2 cellular contexts compared by ENCODE assay signal in the genomic region with DNA sequence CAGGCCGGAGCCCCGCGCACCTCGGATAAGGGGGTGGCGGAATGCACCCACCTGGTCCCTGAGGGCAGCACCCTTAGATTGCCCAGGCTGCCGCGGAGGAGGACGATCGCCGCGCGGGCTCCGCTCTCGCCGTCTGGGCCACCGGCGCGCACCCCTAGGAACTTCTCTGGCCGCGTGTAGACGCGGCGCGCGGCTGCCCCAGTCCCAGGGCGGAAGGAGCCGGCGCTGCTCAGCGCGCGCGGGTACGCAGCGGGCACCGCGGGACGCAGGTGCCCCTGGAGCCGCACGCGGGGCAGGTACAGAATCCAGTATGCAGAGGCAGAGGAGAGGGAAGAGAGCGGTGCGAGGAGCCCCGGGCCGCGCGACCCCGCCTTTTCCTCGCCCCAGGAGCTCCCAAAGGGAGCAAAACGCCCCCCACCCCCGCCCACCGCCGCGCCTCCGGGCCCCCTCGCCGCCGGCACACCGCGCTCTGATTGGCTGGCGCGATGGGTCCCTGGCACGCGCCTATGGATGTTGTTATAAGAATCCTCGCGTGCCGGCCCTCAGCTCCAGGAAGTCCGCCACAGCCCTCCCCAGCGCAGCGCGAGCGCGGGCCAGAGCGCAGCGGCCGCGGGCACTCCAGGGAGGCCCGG.
TF ChIP-seq lines count a peak whose summit lies in the region.

A gene with protein sequence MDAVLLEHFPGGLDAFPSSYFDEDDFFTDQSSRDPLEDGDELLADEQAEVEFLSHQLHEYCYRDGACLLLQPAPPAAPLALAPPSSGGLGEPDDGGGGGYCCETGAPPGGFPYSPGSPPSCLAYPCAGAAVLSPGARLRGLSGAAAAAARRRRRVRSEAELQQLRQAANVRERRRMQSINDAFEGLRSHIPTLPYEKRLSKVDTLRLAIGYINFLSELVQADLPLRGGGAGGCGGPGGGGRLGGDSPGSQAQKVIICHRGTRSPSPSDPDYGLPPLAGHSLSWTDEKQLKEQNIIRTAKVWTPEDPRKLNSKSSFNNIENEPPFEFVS (plus strand): TSS at position 549 of the 632 bp plus-strand sequence. CDS start 219 bp downstream, outside the sequence.

TF ChIP-seq in H1, 55 proteins besides CTCF, POLR2A, EP300 and RAD21 (continues in another document):
- TF ChIP-seq KDM1A (IDR thresholded peaks at IDR 0.05; ENCODE audit: borderline replicate concordance, low read length) (no peak), KDM4A (IDR thresholded peaks at IDR 0.05; ENCODE audit: low read depth, low read length, severe bottlenecking) (peak; percentile 27), GTF2F1 (IDR thresholded peaks at IDR 0.05; ENCODE audit: borderline replicate concordance, low read depth, low read length) (no peak), EZH2 (IDR thresholded peaks at IDR 0.05; ENCODE audit: low read depth, low read length, severe bottlenecking) (peak; percentile 93), SIN3A (conservative IDR thresholded peaks at IDR 0.05 in 1 of 2, IDR thresholded peaks at IDR 0.05 in 1 of 2; ENCODE audit: low read depth in 1 of 2, low read length in 2 of 2) (no peak), BCL11A (IDR thresholded peaks at IDR 0.05; ENCODE audit: low read depth in 2 of 2, low read length in 2 of 2) (no peak), TEAD4 (IDR thresholded peaks at IDR 0.05; ENCODE audit: low read depth, low read length) (no peak), NRF1 (IDR thresholded peaks at IDR 0.05; ENCODE audit: low read depth, low read length) (no peak), CBX8 (IDR thresholded peaks at IDR 0.05; ENCODE audit: borderline replicate concordance, low read depth, low read length) (no peak), KDM5A (IDR thresholded peaks at IDR 0.05; ENCODE audit: low read length) (no peak), TBP (IDR thresholded peaks at IDR 0.05; ENCODE audit: low read depth, low read length) (no peak), SAP30 (IDR thresholded peaks at IDR 0.05; ENCODE audit: insufficient read depth, insufficient replicate concordance, low read length) (no peak)
- TF ChIP-seq, protein P1, sequence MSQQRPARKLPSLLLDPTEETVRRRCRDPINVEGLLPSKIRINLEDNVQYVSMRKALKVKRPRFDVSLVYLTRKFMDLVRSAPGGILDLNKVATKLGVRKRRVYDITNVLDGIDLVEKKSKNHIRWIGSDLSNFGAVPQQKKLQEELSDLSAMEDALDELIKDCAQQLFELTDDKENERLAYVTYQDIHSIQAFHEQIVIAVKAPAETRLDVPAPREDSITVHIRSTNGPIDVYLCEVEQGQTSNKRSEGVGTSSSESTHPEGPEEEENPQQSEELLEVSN (IDR thresholded peaks at IDR 0.05) = peak; percentile 44
- TF ChIP-seq, protein P2, sequence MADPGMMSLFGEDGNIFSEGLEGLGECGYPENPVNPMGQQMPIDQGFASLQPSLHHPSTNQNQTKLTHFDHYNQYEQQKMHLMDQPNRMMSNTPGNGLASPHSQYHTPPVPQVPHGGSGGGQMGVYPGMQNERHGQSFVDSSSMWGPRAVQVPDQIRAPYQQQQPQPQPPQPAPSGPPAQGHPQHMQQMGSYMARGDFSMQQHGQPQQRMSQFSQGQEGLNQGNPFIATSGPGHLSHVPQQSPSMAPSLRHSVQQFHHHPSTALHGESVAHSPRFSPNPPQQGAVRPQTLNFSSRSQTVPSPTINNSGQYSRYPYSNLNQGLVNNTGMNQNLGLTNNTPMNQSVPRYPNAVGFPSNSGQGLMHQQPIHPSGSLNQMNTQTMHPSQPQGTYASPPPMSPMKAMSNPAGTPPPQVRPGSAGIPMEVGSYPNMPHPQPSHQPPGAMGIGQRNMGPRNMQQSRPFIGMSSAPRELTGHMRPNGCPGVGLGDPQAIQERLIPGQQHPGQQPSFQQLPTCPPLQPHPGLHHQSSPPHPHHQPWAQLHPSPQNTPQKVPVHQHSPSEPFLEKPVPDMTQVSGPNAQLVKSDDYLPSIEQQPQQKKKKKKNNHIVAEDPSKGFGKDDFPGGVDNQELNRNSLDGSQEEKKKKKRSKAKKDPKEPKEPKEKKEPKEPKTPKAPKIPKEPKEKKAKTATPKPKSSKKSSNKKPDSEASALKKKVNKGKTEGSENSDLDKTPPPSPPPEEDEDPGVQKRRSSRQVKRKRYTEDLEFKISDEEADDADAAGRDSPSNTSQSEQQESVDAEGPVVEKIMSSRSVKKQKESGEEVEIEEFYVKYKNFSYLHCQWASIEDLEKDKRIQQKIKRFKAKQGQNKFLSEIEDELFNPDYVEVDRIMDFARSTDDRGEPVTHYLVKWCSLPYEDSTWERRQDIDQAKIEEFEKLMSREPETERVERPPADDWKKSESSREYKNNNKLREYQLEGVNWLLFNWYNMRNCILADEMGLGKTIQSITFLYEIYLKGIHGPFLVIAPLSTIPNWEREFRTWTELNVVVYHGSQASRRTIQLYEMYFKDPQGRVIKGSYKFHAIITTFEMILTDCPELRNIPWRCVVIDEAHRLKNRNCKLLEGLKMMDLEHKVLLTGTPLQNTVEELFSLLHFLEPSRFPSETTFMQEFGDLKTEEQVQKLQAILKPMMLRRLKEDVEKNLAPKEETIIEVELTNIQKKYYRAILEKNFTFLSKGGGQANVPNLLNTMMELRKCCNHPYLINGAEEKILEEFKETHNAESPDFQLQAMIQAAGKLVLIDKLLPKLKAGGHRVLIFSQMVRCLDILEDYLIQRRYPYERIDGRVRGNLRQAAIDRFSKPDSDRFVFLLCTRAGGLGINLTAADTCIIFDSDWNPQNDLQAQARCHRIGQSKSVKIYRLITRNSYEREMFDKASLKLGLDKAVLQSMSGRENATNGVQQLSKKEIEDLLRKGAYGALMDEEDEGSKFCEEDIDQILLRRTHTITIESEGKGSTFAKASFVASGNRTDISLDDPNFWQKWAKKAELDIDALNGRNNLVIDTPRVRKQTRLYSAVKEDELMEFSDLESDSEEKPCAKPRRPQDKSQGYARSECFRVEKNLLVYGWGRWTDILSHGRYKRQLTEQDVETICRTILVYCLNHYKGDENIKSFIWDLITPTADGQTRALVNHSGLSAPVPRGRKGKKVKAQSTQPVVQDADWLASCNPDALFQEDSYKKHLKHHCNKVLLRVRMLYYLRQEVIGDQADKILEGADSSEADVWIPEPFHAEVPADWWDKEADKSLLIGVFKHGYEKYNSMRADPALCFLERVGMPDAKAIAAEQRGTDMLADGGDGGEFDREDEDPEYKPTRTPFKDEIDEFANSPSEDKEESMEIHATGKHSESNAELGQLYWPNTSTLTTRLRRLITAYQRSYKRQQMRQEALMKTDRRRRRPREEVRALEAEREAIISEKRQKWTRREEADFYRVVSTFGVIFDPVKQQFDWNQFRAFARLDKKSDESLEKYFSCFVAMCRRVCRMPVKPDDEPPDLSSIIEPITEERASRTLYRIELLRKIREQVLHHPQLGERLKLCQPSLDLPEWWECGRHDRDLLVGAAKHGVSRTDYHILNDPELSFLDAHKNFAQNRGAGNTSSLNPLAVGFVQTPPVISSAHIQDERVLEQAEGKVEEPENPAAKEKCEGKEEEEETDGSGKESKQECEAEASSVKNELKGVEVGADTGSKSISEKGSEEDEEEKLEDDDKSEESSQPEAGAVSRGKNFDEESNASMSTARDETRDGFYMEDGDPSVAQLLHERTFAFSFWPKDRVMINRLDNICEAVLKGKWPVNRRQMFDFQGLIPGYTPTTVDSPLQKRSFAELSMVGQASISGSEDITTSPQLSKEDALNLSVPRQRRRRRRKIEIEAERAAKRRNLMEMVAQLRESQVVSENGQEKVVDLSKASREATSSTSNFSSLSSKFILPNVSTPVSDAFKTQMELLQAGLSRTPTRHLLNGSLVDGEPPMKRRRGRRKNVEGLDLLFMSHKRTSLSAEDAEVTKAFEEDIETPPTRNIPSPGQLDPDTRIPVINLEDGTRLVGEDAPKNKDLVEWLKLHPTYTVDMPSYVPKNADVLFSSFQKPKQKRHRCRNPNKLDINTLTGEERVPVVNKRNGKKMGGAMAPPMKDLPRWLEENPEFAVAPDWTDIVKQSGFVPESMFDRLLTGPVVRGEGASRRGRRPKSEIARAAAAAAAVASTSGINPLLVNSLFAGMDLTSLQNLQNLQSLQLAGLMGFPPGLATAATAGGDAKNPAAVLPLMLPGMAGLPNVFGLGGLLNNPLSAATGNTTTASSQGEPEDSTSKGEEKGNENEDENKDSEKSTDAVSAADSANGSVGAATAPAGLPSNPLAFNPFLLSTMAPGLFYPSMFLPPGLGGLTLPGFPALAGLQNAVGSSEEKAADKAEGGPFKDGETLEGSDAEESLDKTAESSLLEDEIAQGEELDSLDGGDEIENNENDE (IDR thresholded peaks at IDR 0.05; ENCODE audit: insufficient replicate concordance, low read length) = no peak

TF ChIP-seq in neural cell, 6 proteins besides CTCF, POLR2A, EP300 and RAD21:
- TF ChIP-seq EZH2 (IDR thresholded peaks at IDR 0.05; ENCODE audit: borderline replicate concordance, insufficient read depth, low read length, poor library complexity, severe bottlenecking) = no peak
- TF ChIP-seq TAF1 (IDR thresholded peaks at IDR 0.05; ENCODE audit: low read depth) = no peak
- no peak for TF ChIP-seq POLR2AphosphoS5 (IDR thresholded peaks at IDR 0.05)
- no peak for TF ChIP-seq SMC3 (conservative IDR thresholded peaks at IDR 0.05; ENCODE audit: poor library complexity)
- TF ChIP-seq MXI1 (conservative IDR thresholded peaks at IDR 0.05; ENCODE audit: poor library complexity, severe bottlenecking) = no peak
- TF ChIP-seq, protein P3, sequence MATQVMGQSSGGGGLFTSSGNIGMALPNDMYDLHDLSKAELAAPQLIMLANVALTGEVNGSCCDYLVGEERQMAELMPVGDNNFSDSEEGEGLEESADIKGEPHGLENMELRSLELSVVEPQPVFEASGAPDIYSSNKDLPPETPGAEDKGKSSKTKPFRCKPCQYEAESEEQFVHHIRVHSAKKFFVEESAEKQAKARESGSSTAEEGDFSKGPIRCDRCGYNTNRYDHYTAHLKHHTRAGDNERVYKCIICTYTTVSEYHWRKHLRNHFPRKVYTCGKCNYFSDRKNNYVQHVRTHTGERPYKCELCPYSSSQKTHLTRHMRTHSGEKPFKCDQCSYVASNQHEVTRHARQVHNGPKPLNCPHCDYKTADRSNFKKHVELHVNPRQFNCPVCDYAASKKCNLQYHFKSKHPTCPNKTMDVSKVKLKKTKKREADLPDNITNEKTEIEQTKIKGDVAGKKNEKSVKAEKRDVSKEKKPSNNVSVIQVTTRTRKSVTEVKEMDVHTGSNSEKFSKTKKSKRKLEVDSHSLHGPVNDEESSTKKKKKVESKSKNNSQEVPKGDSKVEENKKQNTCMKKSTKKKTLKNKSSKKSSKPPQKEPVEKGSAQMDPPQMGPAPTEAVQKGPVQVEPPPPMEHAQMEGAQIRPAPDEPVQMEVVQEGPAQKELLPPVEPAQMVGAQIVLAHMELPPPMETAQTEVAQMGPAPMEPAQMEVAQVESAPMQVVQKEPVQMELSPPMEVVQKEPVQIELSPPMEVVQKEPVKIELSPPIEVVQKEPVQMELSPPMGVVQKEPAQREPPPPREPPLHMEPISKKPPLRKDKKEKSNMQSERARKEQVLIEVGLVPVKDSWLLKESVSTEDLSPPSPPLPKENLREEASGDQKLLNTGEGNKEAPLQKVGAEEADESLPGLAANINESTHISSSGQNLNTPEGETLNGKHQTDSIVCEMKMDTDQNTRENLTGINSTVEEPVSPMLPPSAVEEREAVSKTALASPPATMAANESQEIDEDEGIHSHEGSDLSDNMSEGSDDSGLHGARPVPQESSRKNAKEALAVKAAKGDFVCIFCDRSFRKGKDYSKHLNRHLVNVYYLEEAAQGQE (IDR thresholded peaks at IDR 0.05; ENCODE audit: borderline replicate concordance) = no peak
TF ChIP-seq in neural cell: peak in this region for 0.
